Comparison of ENCODE assay signal across 2 cellular contexts in genomic region chr7:816300-816750, GRCh38.
TF ChIP-seq lines count a peak whose summit lies in the region.

No MANE protein-coding gene starts in this region.

TF ChIP-seq in IMR-90, 13 proteins besides CTCF, POLR2A, EP300 and RAD21:
- 0 out of 2 replicates have a peak, but pooled peaks have one; percentile 21 for TF ChIP-seq FOS (IDR thresholded peaks at IDR 0.05; ENCODE audit: low read depth, low read length)
- no peak for TF ChIP-seq CEBPB (IDR thresholded peaks at IDR 0.05; ENCODE audit: low read depth, low read length)
- no peak for TF ChIP-seq BHLHE40 (IDR thresholded peaks at IDR 0.05; ENCODE audit: low read depth, low read length)
- no peak for TF ChIP-seq NFE2L2 (IDR thresholded peaks at IDR 0.05; ENCODE audit: low read depth, low read length)
- TF ChIP-seq MXI1 (IDR thresholded peaks at IDR 0.05; ENCODE audit: borderline replicate concordance, low read depth, low read length) = no peak
- TF ChIP-seq, protein P1, sequence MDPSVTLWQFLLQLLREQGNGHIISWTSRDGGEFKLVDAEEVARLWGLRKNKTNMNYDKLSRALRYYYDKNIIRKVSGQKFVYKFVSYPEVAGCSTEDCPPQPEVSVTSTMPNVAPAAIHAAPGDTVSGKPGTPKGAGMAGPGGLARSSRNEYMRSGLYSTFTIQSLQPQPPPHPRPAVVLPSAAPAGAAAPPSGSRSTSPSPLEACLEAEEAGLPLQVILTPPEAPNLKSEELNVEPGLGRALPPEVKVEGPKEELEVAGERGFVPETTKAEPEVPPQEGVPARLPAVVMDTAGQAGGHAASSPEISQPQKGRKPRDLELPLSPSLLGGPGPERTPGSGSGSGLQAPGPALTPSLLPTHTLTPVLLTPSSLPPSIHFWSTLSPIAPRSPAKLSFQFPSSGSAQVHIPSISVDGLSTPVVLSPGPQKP (IDR thresholded peaks at IDR 0.05; ENCODE audit: borderline replicate concordance, low read depth, low read length) = no peak
- TF ChIP-seq CHD1 (IDR thresholded peaks at IDR 0.05; ENCODE audit: low read depth, low read length) = no peak
- no peak for TF ChIP-seq RCOR1 (IDR thresholded peaks at IDR 0.05; ENCODE audit: insufficient replicate concordance, low read length)
- TF ChIP-seq MAFK (IDR thresholded peaks at IDR 0.05; ENCODE audit: low read depth, low read length) = no peak
- TF ChIP-seq RFX5 (IDR thresholded peaks at IDR 0.05; ENCODE audit: low read depth, low read length) = no peak
- TF ChIP-seq, protein P2, sequence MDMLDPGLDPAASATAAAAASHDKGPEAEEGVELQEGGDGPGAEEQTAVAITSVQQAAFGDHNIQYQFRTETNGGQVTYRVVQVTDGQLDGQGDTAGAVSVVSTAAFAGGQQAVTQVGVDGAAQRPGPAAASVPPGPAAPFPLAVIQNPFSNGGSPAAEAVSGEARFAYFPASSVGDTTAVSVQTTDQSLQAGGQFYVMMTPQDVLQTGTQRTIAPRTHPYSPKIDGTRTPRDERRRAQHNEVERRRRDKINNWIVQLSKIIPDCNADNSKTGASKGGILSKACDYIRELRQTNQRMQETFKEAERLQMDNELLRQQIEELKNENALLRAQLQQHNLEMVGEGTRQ (IDR thresholded peaks at IDR 0.05; ENCODE audit: low read depth, low read length) = no peak; the same call in 1 of the 2 replicates
- TF ChIP-seq SMC3 (IDR thresholded peaks at IDR 0.05; ENCODE audit: low read depth, low read length) = no peak
- peak; percentile 78; the same call in 1 of the 2 replicates for TF ChIP-seq MAZ (IDR thresholded peaks at IDR 0.05; ENCODE audit: borderline replicate concordance, low read depth, low read length)

TF ChIP-seq in endothelial cell of umbilical vein, 7 proteins besides CTCF, POLR2A, EP300 and RAD21:
- TF ChIP-seq MAX (IDR thresholded peaks at IDR 0.05; ENCODE audit: insufficient read depth, insufficient read length) (no peak), GATA2 (IDR thresholded peaks at IDR 0.05; ENCODE audit: insufficient read depth, insufficient read length, low read depth, low read length) (no peak), FOS (IDR thresholded peaks at IDR 0.05; ENCODE audit: borderline replicate concordance, insufficient read depth, low read length) (no peak), POLR2AphosphoS5 (IDR thresholded peaks at IDR 0.05; ENCODE audit: insufficient read depth, low read depth, low read length) (peak; percentile 50), JUN (IDR thresholded peaks at IDR 0.05; ENCODE audit: borderline replicate concordance, insufficient read depth, insufficient read length, low read depth) (no peak), EZH2 (IDR thresholded peaks at IDR 0.05; ENCODE audit: borderline replicate concordance, low read depth, low read length, severe bottlenecking) (no peak)
